Comparison of ENCODE assay signal across 9 cellular contexts in genomic region chrX:7170903-7171302, GRCh38. TPM values are rescaled to one million over a fixed set of nuclear protein-coding genes. Genes with fewer than 3 reads are reported as not detected.
A peak's percentile ranks its signal among the peaks of the same experiment; 100 is the strongest.
DNase-seq lines count a peak whose midpoint lies in the region; ATAC-seq, FAIRE-seq and TF ChIP-seq lines count a peak whose summit lies in the region.
"Had no signal": no experiment of that assay in that cellular context is flagged by ENCODE, and none has a peak within 500 bp of the region (broad histone marks: within the 10 kb centered on the region; RNA-seq: fewer than 3 reads in every experiment).

No MANE protein-coding gene starts in this region.

- H3K27ac ChIP-seq in KMS-11 = no peak overlapping the region
- H3K27ac ChIP-seq in kidney (ENCODE audit: low read depth in 2 of 2, low read length in 2 of 2) = no peak overlapping the region
- no peak overlapping the region for H3K27ac ChIP-seq in ovary

- intact Hi-C loops in kidney (cut with DNase I) (no loop called here), ovary (cut with DNase I) (no loop called here)

- H3K36me3 ChIP-seq in KMS-11 (ENCODE audit: insufficient read depth) (no peaks in the 10 kb centered on the region), kidney (ENCODE audit: control insufficient read depth in 1 of 2, insufficient read depth in 2 of 2, low read length in 2 of 2) (no peaks in the 10 kb centered on the region), ovary (no peaks in the 10 kb centered on the region)

- H3K9ac ChIP-seq in KMS-11 (no peak overlapping the region), kidney (ENCODE audit: low read length in 2 of 2) (no peak overlapping the region)

- H3K4me2 ChIP-seq in KMS-11 = no peak overlapping the region

- H3K4me3 ChIP-seq in KMS-11 (IDR thresholded peaks at IDR 0.05; ENCODE audit: insufficient read depth, low read depth, low read length) (no peak overlapping the region), kidney (ENCODE audit: low read length in 2 of 2) (no peak overlapping the region), ovary (no peak overlapping the region)

- DNase-seq in COLO668 (lab: John Stamatoyannopoulos, UW; ENCODE audit: unreplicated experiment) = peak; percentile 4
- peak; percentile 39 for DNase-seq in activated T-cell treated with anti-CD3 and anti-CD28 coated beads, Interleukin-2, amount 50 U/mL, for 1 hour
- DNase-seq in kidney = no peak
- DNase-seq in ovary = no peak
- DNase-seq in LoVo (ENCODE audit: low spot score) = no peak

- TF ChIP-seq CTCF in KMS-11 (conservative IDR thresholded peaks at IDR 0.05; ENCODE audit: low read depth, low read length) (peak; percentile 55), kidney (IDR thresholded peaks at IDR 0.05; ENCODE audit: borderline replicate concordance, extremely low read depth, insufficient read depth) (peak; percentile 14), ovary (IDR thresholded peaks at IDR 0.05) (no peak)

- no peak for TF ChIP-seq POLR2A in ovary (IDR thresholded peaks at IDR 0.05)

- H4K20me1 ChIP-seq in KMS-11 (ENCODE audit: insufficient read depth) = no peaks in the 10 kb centered on the region

- H3K27me3 ChIP-seq in KMS-11 (ENCODE audit: insufficient read depth, low read depth) (no peaks in the 10 kb centered on the region), ovary (no peaks in the 10 kb centered on the region)

- WGBS in ovary, 3 donors = 91 to 95% (median 92%) methylated on average over 3 of the region's 3 CpGs

- no peaks in the 10 kb centered on the region for H3K79me2 ChIP-seq in KMS-11 (ENCODE audit: insufficient read depth, low read depth)

- no peak for FAIRE-seq in kidney (lab: Jason Lieb, UNC)
- FAIRE-seq: colon had no signal

- H3K9me3 ChIP-seq in kidney (ENCODE audit: control insufficient read depth in 1 of 2, low read length in 2 of 2) (peaks cover 0 to 6% of the 10 kb centered on the region in 2 donors), ovary (no peaks in the 10 kb centered on the region)

- H2AFZ ChIP-seq in KMS-11 (ENCODE audit: low read depth) = no peak overlapping the region

- H3K4me1 ChIP-seq in KMS-11 (ENCODE audit: low read depth, poor library complexity, severe bottlenecking) = no peaks in the 10 kb centered on the region
- H3K4me1 ChIP-seq in kidney (ENCODE audit: control insufficient read depth in 1 of 2, insufficient read depth in 1 of 2, low read depth in 1 of 2, low read length in 2 of 2) = no peaks in the 10 kb centered on the region
- H3K4me1 ChIP-seq in ovary (ENCODE audit: insufficient read depth) = no peaks in the 10 kb centered on the region

- no peak for TF ChIP-seq EP300 in ovary (IDR thresholded peaks at IDR 0.05)

- ATAC-seq in HG03135 (IDR thresholded peaks at IDR 0.05; ENCODE audit: unreplicated experiment) (no peak), HG03442 (IDR thresholded peaks at IDR 0.05; ENCODE audit: unreplicated experiment) (no peak)

RNA-seq across cellular contexts. Expression of gene PUDP, which starts 22.9 kb away (rescaled TPM):
- total RNA-seq in kidney (31.0 TPM), ovary (10 to 100 TPM in 6 of 7 donors, 1 to 10 TPM in 1; 7.3 to 17.9 (median 14.8) TPM)
- polyA plus RNA-seq in kidney (ENCODE audit: insufficient read depth, low read depth, low replicate concordance) (17.4 TPM), ovary (10 to 100 TPM in 1 of 2 donors, 1 to 10 TPM in 1; 7.0 to 15.0 TPM)

RNA-seq across cellular contexts. Expression of gene STS, which starts 23.4 kb away (rescaled TPM):
- total RNA-seq in kidney (13.4 TPM), ovary (1 to 10 TPM; 2.6 to 8.4 (median 6.1) TPM)
- polyA plus RNA-seq in kidney (ENCODE audit: insufficient read depth, low read depth, low replicate concordance) (2.7 TPM), ovary (10 to 100 TPM in 1 of 2 donors, 1 to 10 TPM in 1; 3.8 to 11.7 TPM)

Comparison
In these comparisons a context has a peak if more than half of its experiments do, and no peak if none do; other contexts are left out.
1. DNase-seq: peak in COLO668 (single experiment) and activated T-cell treated with anti-CD3 and anti-CD28 coated beads, Interleukin-2, amount 50 U/mL, for 1 hour (single experiment); none in kidney (single experiment), ovary (0 of 5) and LoVo (single experiment).
2. CTCF ChIP-seq: peak in KMS-11 (single experiment) and kidney (single experiment); none in ovary (0 of 3).